ENCODE assay signal across 22 cellular contexts in the genomic region with DNA sequence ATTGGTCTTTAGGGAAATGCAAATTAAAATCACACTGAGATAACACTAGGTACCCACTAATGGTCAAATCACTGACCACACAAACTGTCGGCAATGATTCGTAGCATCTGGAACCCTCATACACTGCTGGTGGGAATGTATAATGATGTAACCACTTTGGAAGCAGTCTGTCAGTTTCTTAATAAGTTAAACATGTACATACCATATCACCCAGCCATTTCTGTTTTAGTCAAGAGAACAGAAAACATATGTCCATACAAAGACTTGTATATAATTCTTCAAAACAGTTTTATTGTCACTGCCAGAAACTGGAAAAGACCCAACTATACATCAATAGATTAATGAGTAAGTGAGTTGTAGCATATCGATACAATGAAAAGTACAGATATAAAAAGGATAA.
"Had no signal": no experiment of that assay in that cellular context is flagged by ENCODE, and none has a peak within 500 bp of the region (broad histone marks: within the 10 kb centered on the region; RNA-seq: fewer than 3 reads in every experiment).

No MANE protein-coding gene starts in this region.

- H3K36me3 ChIP-seq: MG63, SJSA1 had no signal

- H3K27me3 ChIP-seq: MG63, SJSA1 had no signal

- H3K4me1 ChIP-seq: SJSA1 had no signal

- H3K9me3 ChIP-seq: MG63, SJSA1 had no signal

- DNase-seq: IMR-90, Karpas-422, KG1, MG63, NCI-H1092, NCI-H1105 treated with DMSO at 0.1 percent for 48 hours, NCI-H1417 treated with DMSO at 0.1 percent for 48 hours, NCI-H146, NCI-H1694 treated with DMSO at 0.1 percent for 48 hours, NCI-H2029, NCI-H2081 treated with DMSO at 0.1 percent for 48 hours, NCI-H2171, NCI-H226, NCI-H446, NCI-H510A treated with DMSO at 0.1 percent for 48 hours, NCI-H69, NCI-H774, Right ventricle myocardium superior, RPMI8226, SIG-M5 had no signal

- H3K27ac ChIP-seq: SJSA1, SK-N-MC had no signal

- H3K4me3 ChIP-seq: MG63, SJSA1, SK-N-MC had no signal
